8 cellular contexts compared by ENCODE assay signal in the genomic region with DNA sequence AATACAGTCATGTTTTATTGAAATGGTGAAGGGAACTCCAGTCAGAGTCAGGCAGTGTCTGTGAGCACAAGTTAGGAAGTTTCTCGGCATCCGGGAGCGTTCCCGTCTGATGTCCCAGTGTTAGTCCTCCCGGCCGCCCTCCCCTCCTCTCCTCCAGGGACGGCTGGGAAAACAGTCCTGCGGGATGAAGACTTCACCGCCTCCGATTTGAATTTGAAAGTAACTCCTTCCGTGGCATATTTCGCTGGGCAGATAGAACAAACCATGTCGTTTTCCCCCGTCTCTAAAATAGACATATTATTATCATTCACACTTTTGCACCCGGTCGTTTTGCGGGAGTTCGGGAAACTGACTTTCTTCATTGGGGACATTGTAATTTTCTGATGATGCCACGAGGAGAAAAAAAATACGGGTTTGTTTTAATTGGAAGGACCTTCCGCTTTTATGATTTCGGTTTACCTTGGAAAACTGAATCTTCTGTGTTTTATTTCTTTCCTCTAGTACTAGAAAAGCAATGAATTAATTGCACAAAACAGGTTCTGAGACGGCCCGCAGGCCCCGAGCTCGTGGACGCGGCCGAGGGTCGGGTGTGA.
A peak's percentile ranks its signal among the peaks of the same experiment; 100 is the strongest.
DNase-seq lines count a peak whose midpoint lies in the region; ATAC-seq and TF ChIP-seq lines count a peak whose summit lies in the region.

No MANE protein-coding gene starts in this region.

- intact Hi-C loops in gastrocnemius medialis (cut with DNase I; ENCODE audit: low total_unique reads) = no loop called here

- TF ChIP-seq CTCF in fibroblast of the aortic adventitia (IDR thresholded peaks at IDR 0.05; ENCODE audit: insufficient read depth, low read length) = no peak
- no peak for TF ChIP-seq CTCF in gastrocnemius medialis (IDR thresholded peaks at IDR 0.05 in 4 of 5, conservative IDR thresholded peaks at IDR 0.05 in 1 of 5)

- in situ Hi-C loops in gastrocnemius medialis (cut with MboI; ENCODE audit: low sequenced_read_pairs in 4 of 4) = no loop called here

- peaks cover 7% of the 10 kb centered on the region in 2 donors for H3K4me1 ChIP-seq in gastrocnemius medialis

- H3K4me3 ChIP-seq in GM08714 (ENCODE audit: low read length) (peak overlapping the region; percentile 28; the same call in 1 of the 2 replicates), fibroblast of the aortic adventitia (ENCODE audit: low read depth, low read length) (peak overlapping the region; percentile 18), gastrocnemius medialis (peak overlapping the region; percentile 31 to 59 (median 40))

- H3K4me1 Mint-ChIP-seq in T-helper 17 cell = peaks cover 9% of the 10 kb centered on the region

- ATAC-seq in T-helper 17 cell = no peak
- ATAC-seq in gastrocnemius medialis = no peak
- no peak for ATAC-seq in GM18861 (IDR thresholded peaks at IDR 0.05; ENCODE audit: unreplicated experiment)
- no peak for ATAC-seq in GM21529 (IDR thresholded peaks at IDR 0.05; ENCODE audit: unreplicated experiment)

- H3K27me3 ChIP-seq in gastrocnemius medialis = peaks cover 58 to 61% (median 61%) of the 10 kb centered on the region in 3 donors

- DNase-seq in T-helper 17 cell = no peak
- DNase-seq in fibroblast of the aortic adventitia (ENCODE audit: low read depth) = no peak
- DNase-seq in gastrocnemius medialis = no peak
- no peak for DNase-seq in DMS 273 (lab: John Stamatoyannopoulos, UW; ENCODE audit: unreplicated experiment)
- DNase-seq in midbrain (lab: John Stamatoyannopoulos, UW) = no peak

- H3K27ac ChIP-seq in gastrocnemius medialis = no peak overlapping the region

- no peaks in the 10 kb centered on the region for H3K36me3 ChIP-seq in gastrocnemius medialis

- H3K4me3 Mint-ChIP-seq in T-helper 17 cell = peak overlapping the region; percentile 89

- H3K9me3 ChIP-seq in T-helper 17 cell (ENCODE audit: control insufficient read depth, low read length, poor library complexity, severe bottlenecking) (no peaks in the 10 kb centered on the region), gastrocnemius medialis (no peaks in the 10 kb centered on the region)

- no peak for TF ChIP-seq POLR2A in gastrocnemius medialis (IDR thresholded peaks at IDR 0.05)

- H3K27me3 Mint-ChIP-seq in T-helper 17 cell = peaks cover 40% of the 10 kb centered on the region

- H3K27ac Mint-ChIP-seq in T-helper 17 cell = peak overlapping the region; percentile 49

- no peaks in the 10 kb centered on the region for H3K36me3 Mint-ChIP-seq in T-helper 17 cell (ENCODE audit: low read depth)
